ENCODE assay signal across 1 cellular context in genomic region chr1:36349241-36349671, GRCh38.
TF ChIP-seq lines count a peak whose summit lies in the region.

No MANE protein-coding gene starts in this region.

TF ChIP-seq in GM12878, 131 proteins besides CTCF, POLR2A, EP300 and RAD21 (continues in another document):
- TF ChIP-seq USF1 (IDR thresholded peaks at IDR 0.05; ENCODE audit: borderline replicate concordance, extremely low read length, insufficient read depth, low read depth, low read length) = no peak
- TF ChIP-seq CUX1 (IDR thresholded peaks at IDR 0.05; ENCODE audit: insufficient replicate concordance, low read depth, low read length) = peak; percentile 57
- TF ChIP-seq KDM1A (IDR thresholded peaks at IDR 0.05; ENCODE audit: borderline replicate concordance) = no peak
- TF ChIP-seq SP1 (IDR thresholded peaks at IDR 0.05; ENCODE audit: low read depth, low read length) = peak; percentile 58
- TF ChIP-seq IKZF2 (IDR thresholded peaks at IDR 0.05) = peak; percentile 77; a peak in 3 of 4 replicates
- TF ChIP-seq ATF7 (IDR thresholded peaks at IDR 0.05; ENCODE audit: low read depth) = peak; percentile 55; the same call in 1 of the 2 replicates
- TF ChIP-seq ZBTB40 (IDR thresholded peaks at IDR 0.05; ENCODE audit: borderline replicate concordance) = no peak
- no peak for TF ChIP-seq E4F1 (IDR thresholded peaks at IDR 0.05; ENCODE audit: borderline replicate concordance, partially characterized antibody)
- TF ChIP-seq SMAD5 (IDR thresholded peaks at IDR 0.05; ENCODE audit: low read depth) = no peak
- no peak for TF ChIP-seq YY1 (IDR thresholded peaks at IDR 0.05; ENCODE audit: low read depth, low read length)
- peak; percentile 58; the same call in 1 of the 2 replicates for TF ChIP-seq IRF4 (IDR thresholded peaks at IDR 0.05; ENCODE audit: low read depth, low read length)
- TF ChIP-seq HCFC1 (IDR thresholded peaks at IDR 0.05; ENCODE audit: low read length) = no peak
- TF ChIP-seq SMARCA5 (IDR thresholded peaks at IDR 0.05) = peak; percentile 65
- TF ChIP-seq E2F4 (IDR thresholded peaks at IDR 0.05; ENCODE audit: low read depth, low read length) = no peak
- peak; percentile 62 for TF ChIP-seq RUNX3 (IDR thresholded peaks at IDR 0.05; ENCODE audit: low read length)
- TF ChIP-seq TCF12 (IDR thresholded peaks at IDR 0.05; ENCODE audit: low read depth, low read length) = peak; percentile 96
- TF ChIP-seq MYB (IDR thresholded peaks at IDR 0.05; ENCODE audit: borderline replicate concordance, low read depth, low read length) = no peak
- peak; percentile 92 for TF ChIP-seq TCF3 (IDR thresholded peaks at IDR 0.05; ENCODE audit: borderline replicate concordance, insufficient read depth, low read depth, low read length)
- TF ChIP-seq PKNOX1 (IDR thresholded peaks at IDR 0.05) = peak; percentile 59
- TF ChIP-seq STAT1 (conservative IDR thresholded peaks at IDR 0.05) = no peak
- TF ChIP-seq ETV6 (conservative IDR thresholded peaks at IDR 0.05 in 1 of 2, IDR thresholded peaks at IDR 0.05 in 1 of 2; ENCODE audit: borderline replicate concordance in 1 of 2, low read depth in 1 of 2) = peak in 1 of 2 experiments; percentile 45; a peak in 1 of 4 replicates
- TF ChIP-seq ATF2 (IDR thresholded peaks at IDR 0.05; ENCODE audit: low read length) = no peak; the same call in 1 of the 2 replicates
- TF ChIP-seq SKIL (IDR thresholded peaks at IDR 0.05; ENCODE audit: low read depth, poor library complexity, severe bottlenecking) = peak; percentile 45
- no peak for TF ChIP-seq RELA (IDR thresholded peaks at IDR 0.05; ENCODE audit: borderline replicate concordance, partially characterized antibody)
- no peak for TF ChIP-seq MAX (IDR thresholded peaks at IDR 0.05; ENCODE audit: low read depth, low read length)
- TF ChIP-seq ZBED1 (IDR thresholded peaks at IDR 0.05; ENCODE audit: borderline replicate concordance) = no peak
- TF ChIP-seq BHLHE40 (IDR thresholded peaks at IDR 0.05; ENCODE audit: borderline replicate concordance in 1 of 2, low read depth in 2 of 2, low read length in 1 of 2) = peak in 1 of 2 experiments; percentile 48; a peak in 1 of 4 replicates
- TF ChIP-seq MTA2 (IDR thresholded peaks at IDR 0.05; ENCODE audit: low read depth) = peak; percentile 43; the same call in 1 of the 2 replicates
- TF ChIP-seq CBX5 (IDR thresholded peaks at IDR 0.05; ENCODE audit: low read depth) = no peak
- peak; percentile 92 for TF ChIP-seq NR2F1 (conservative IDR thresholded peaks at IDR 0.05)
- peak; percentile 75 for TF ChIP-seq IKZF1 (conservative IDR thresholded peaks at IDR 0.05)
- TF ChIP-seq NR2C1 (IDR thresholded peaks at IDR 0.05) = peak; percentile 28; the same call in 1 of the 2 replicates
- no peak for TF ChIP-seq ZSCAN29 (IDR thresholded peaks at IDR 0.05)
- TF ChIP-seq CHD1 (IDR thresholded peaks at IDR 0.05; ENCODE audit: low read depth, low read length) = no peak
- no peak for TF ChIP-seq WRNIP1 (IDR thresholded peaks at IDR 0.05; ENCODE audit: borderline replicate concordance, low read depth, low read length)
- TF ChIP-seq CHD4 (IDR thresholded peaks at IDR 0.05) = no peak
- no peak for TF ChIP-seq FOXK2 (IDR thresholded peaks at IDR 0.05)
- TF ChIP-seq POU2F2 (IDR thresholded peaks at IDR 0.05; ENCODE audit: borderline replicate concordance, low read depth, low read length) = no peak
- 0 out of 2 replicates have a peak, but pooled peaks have one; percentile 33 for TF ChIP-seq DPF2 (IDR thresholded peaks at IDR 0.05)
